In the genomic region with DNA sequence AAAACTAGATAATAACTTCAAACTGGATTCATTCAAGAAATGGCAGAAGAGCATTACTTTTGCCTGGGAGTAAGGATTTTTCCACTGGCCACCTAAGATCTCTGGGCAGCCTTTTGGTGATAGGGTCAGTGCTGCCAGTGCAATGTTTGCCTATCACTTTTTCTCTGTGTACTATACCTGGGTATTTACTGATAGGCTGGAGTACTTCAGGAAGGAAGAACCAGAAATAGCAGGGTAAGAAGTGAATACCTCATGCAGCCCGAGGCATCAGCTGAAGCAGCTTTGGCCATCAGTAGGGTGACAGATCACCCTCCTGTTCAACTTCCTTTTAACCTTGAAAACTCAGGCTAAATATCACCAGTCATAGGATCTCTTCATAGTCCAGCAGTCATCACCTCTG, we compare ENCODE assay signal across 21 cellular contexts. TPM values are rescaled to one million over a fixed set of nuclear protein-coding genes. Genes with fewer than 3 reads are reported as not detected.
DNase-seq lines count a peak whose midpoint lies in the region; ATAC-seq and TF ChIP-seq lines count a peak whose summit lies in the region.
"Had no signal": no experiment of that assay in that cellular context is flagged by ENCODE, and none has a peak within 500 bp of the region (broad histone marks: within the 10 kb centered on the region; RNA-seq: fewer than 3 reads in every experiment).

No MANE protein-coding gene starts in this region.

- peak; percentile 10 for DNase-seq in COLO668 (lab: John Stamatoyannopoulos, UW; ENCODE audit: unreplicated experiment)
- DNase-seq in MM.1S: peak; percentile 67
- DNase-seq in lower lobe of right lung: no peak
- DNase-seq in BE2C: no peak
- no peak for DNase-seq in KG1 (lab: John Stamatoyannopoulos, UW)
- DNase-seq in NCI-H446 treated with DMSO at 0.1 percent for 48 hours (lab: John Stamatoyannopoulos, UW): no peak
- DNase-seq: DND-41, GM23248, KBM-7, NCI-H1417 treated with DMSO at 0.1 percent for 48 hours, NCI-H187 treated with DMSO at 0.1 percent for 48 hours, NCI-H2227 treated with DMSO at 0.1 percent for 48 hours, NCI-H524, Peyer's patch, T-cell had no signal

- H3F3A ChIP-seq in MM.1S (ENCODE audit: insufficient read depth, low read length): no peaks in the 10 kb centered on the region

- H4K20me1 ChIP-seq in MM.1S (ENCODE audit: insufficient read depth, low read length): no peaks in the 10 kb centered on the region
- H4K20me1 ChIP-seq: BLaER1 treated with 17β-estradiol and CSF1 and Interleukin-3, amounts not matched to agents 10 nM and 100 nM had no signal

- H3K27ac ChIP-seq in MM.1S (ENCODE audit: low read length) (peak overlapping the region; percentile 16; the same call in 1 of the 2 replicates), lower lobe of right lung (no peak overlapping the region)
- H3K27ac ChIP-seq: BLaER1 treated with 17β-estradiol and CSF1 and Interleukin-3, amounts not matched to agents 10 nM and 100 nM; GM23248; Peyer's patch had no signal

- TF ChIP-seq CTCF in MM.1S (IDR thresholded peaks at IDR 0.05; ENCODE audit: low read length): no peak
- TF ChIP-seq CTCF in lower lobe of right lung (IDR thresholded peaks at IDR 0.05): no peak
- no peak for TF ChIP-seq CTCF in BE2C (IDR thresholded peaks at IDR 0.05; ENCODE audit: low read depth, low read length)

- no peaks in the 10 kb centered on the region for H3K27me3 ChIP-seq in MM.1S (replicated peaks; ENCODE audit: insufficient read depth, low read length)
- no peaks in the 10 kb centered on the region for H3K27me3 ChIP-seq in lower lobe of right lung (ENCODE audit: low read depth)
- H3K27me3 ChIP-seq in BE2C: no peaks in the 10 kb centered on the region
- H3K27me3 ChIP-seq: Peyer's patch had no signal

- H3K9me2 ChIP-seq in MM.1S (replicated peaks; ENCODE audit: insufficient read depth, low read length): no peaks in the 10 kb centered on the region

- H3K4me3 ChIP-seq in MM.1S (ENCODE audit: low read length) (no peak overlapping the region), lower lobe of right lung (no peak overlapping the region), BE2C (ENCODE audit: low read depth, low read length) (no peak overlapping the region)
- H3K4me3 ChIP-seq: BLaER1 treated with 17β-estradiol and CSF1 and Interleukin-3, amounts not matched to agents 10 nM and 100 nM; GM23248; Peyer's patch had no signal

- H3K9me3 ChIP-seq in MM.1S (replicated peaks; ENCODE audit: insufficient read depth, low read length) (no peaks in the 10 kb centered on the region), lower lobe of right lung (no peaks in the 10 kb centered on the region), BE2C (no peaks in the 10 kb centered on the region)
- H3K9me3 ChIP-seq: BLaER1 treated with 17β-estradiol and CSF1 and Interleukin-3, amounts not matched to agents 10 nM and 100 nM; Peyer's patch had no signal

- intact Hi-C loops in lower lobe of right lung (cut with DNase I): no loop called here

- H3K4me1 ChIP-seq in MM.1S (ENCODE audit: low read length): peaks cover 16% of the 10 kb centered on the region
- H3K4me1 ChIP-seq in lower lobe of right lung: peaks cover 16% of the 10 kb centered on the region
- no peaks in the 10 kb centered on the region for H3K4me1 ChIP-seq in BE2C
- H3K4me1 ChIP-seq: Peyer's patch had no signal

- H3K4me2 ChIP-seq in MM.1S (ENCODE audit: low read depth, low read length): peak overlapping the region; percentile 56
- H3K4me2 ChIP-seq: BLaER1 treated with 17β-estradiol and CSF1 and Interleukin-3, amounts not matched to agents 10 nM and 100 nM had no signal

- no peaks in the 10 kb centered on the region for H3K79me2 ChIP-seq in MM.1S (ENCODE audit: low read length)

- H2AFZ ChIP-seq in MM.1S (ENCODE audit: low read length): peak overlapping the region; percentile 57
- H2AFZ ChIP-seq: GM23248 had no signal

- H3K36me3 ChIP-seq in MM.1S (replicated peaks; ENCODE audit: insufficient read depth, low read length): no peaks in the 10 kb centered on the region
- no peaks in the 10 kb centered on the region for H3K36me3 ChIP-seq in lower lobe of right lung
- H3K36me3 ChIP-seq in BE2C: no peaks in the 10 kb centered on the region
- H3K36me3 ChIP-seq: BLaER1 treated with 17β-estradiol and CSF1 and Interleukin-3, amounts not matched to agents 10 nM and 100 nM; Peyer's patch had no signal

- ATAC-seq in esophagus mucosa (peak; percentile 63), lower lobe of right lung (peak; percentile 76 to 88), GM18867 (IDR thresholded peaks at IDR 0.05; ENCODE audit: unreplicated experiment) (no peak)
- ATAC-seq: Right ventricle myocardium inferior, SK-N-SH treated with all-trans-retinoic acid at 6 μM for 48 hours, T-cell had no signal

- H3K9ac ChIP-seq in MM.1S (ENCODE audit: low read length): no peak overlapping the region
- H3K9ac ChIP-seq: BLaER1 treated with 17β-estradiol and CSF1 and Interleukin-3, amounts not matched to agents 10 nM and 100 nM; GM23248 had no signal

RNA-seq across cellular contexts. Expression of a gene that starts 5.5 kb away (rescaled TPM):
- total RNA-seq in esophagus mucosa: 10.4 TPM
- total RNA-seq in lower lobe of right lung: 137 TPM
- 0.11 TPM for polyA plus RNA-seq in BE2C (2012; ENCODE audit: insufficient read depth, insufficient read length, low read depth)
- total RNA-seq: G401 had no signal

Comparison
In these comparisons a context has a peak if more than half of its experiments do, and no peak if none do; other contexts are left out.
1. DNase-seq: peak in COLO668 (single experiment) and MM.1S (single experiment); none in lower lobe of right lung (single experiment), BE2C (single experiment), KG1 (single experiment) and NCI-H446 treated with DMSO at 0.1 percent for 48 hours (single experiment).
2. RNA of a gene that starts 5.5 kb away (total RNA-seq): 137 TPM in lower lobe of right lung (single experiment); 10.4 TPM in esophagus mucosa (single experiment); every median in the first group is over 10 times any median in the second.